1 cellular context compared by ENCODE assay signal in the genomic region with DNA sequence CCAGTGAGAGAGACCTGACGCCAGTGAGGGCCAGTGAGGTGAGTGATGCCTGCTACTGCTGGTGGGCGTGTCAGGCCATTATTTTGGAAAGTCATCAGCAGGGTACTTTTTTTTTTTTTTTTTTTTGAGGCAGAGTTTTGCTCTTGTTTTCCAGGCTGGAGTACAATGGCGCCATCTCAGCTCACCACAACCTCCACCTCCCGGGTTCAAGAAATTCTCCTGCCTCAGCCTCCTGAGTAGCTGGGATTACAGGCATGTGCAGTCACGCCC. TPM values are rescaled to one million over a fixed set of nuclear protein-coding genes. Genes with fewer than 3 reads are reported as not detected.
"Had no signal": no experiment of that assay in that cellular context is flagged by ENCODE, and none has a peak within 500 bp of the region (broad histone marks: within the 10 kb centered on the region; RNA-seq: fewer than 3 reads in every experiment).

No MANE protein-coding gene starts in this region.

RNA-seq across cellular contexts. Expression of a gene that starts 32.6 kb away (rescaled TPM):
- total RNA-seq: mesothelial cell of epicardium had no signal
